Comparison of ENCODE assay signal across 1 cellular context in genomic region chr16:81140930-81141780, GRCh38.
TF ChIP-seq lines count a peak whose summit lies in the region.

No MANE protein-coding gene starts in this region.

TF ChIP-seq in HepG2, 621 proteins besides CTCF, POLR2A, EP300 and RAD21 (continued from another document and continues in another):
- TF ChIP-seq ZGPAT (CRISPR knock-in tag; IDR thresholded peaks at IDR 0.05): peak; percentile 60; the same call in 1 of the 2 replicates
- TF ChIP-seq ZNF777 (CRISPR knock-in tag; IDR thresholded peaks at IDR 0.05): peak; percentile 46; the same call in 1 of the 2 replicates
- peak; percentile 77; the same call in 1 of the 2 replicates for TF ChIP-seq NFAT5 (CRISPR knock-in tag; IDR thresholded peaks at IDR 0.05)
- TF ChIP-seq THAP11 (CRISPR knock-in tag; IDR thresholded peaks at IDR 0.05): 0 out of 2 replicates have a peak, but pooled peaks have one; percentile 29
- no peak for TF ChIP-seq LRRFIP1 (CRISPR knock-in tag; conservative IDR thresholded peaks at IDR 0.05)
- TF ChIP-seq POLR2G (IDR thresholded peaks at IDR 0.05; ENCODE audit: low read depth, low read length): peak; percentile 57; the same call in 1 of the 2 replicates
- no peak for TF ChIP-seq CHD2 (IDR thresholded peaks at IDR 0.05; ENCODE audit: low read depth, low read length)
- TF ChIP-seq ZNF317 (CRISPR knock-in tag; IDR thresholded peaks at IDR 0.05): peak; percentile 57; the same call in 1 of the 2 replicates
- peak; percentile 59; the same call in 1 of the 2 replicates for TF ChIP-seq ZNF563 (CRISPR knock-in tag; IDR thresholded peaks at IDR 0.05)
- no peak for TF ChIP-seq ZSCAN22 (CRISPR knock-in tag; IDR thresholded peaks at IDR 0.05)
- no peak for TF ChIP-seq ZBTB3 (CRISPR knock-in tag; IDR thresholded peaks at IDR 0.05; ENCODE audit: borderline replicate concordance, low read depth)
- no peak for TF ChIP-seq ZUFSP (CRISPR knock-in tag; IDR thresholded peaks at IDR 0.05; ENCODE audit: borderline replicate concordance)
- TF ChIP-seq PRDM10 (CRISPR knock-in tag; IDR thresholded peaks at IDR 0.05; ENCODE audit: low read depth): no peak
- TF ChIP-seq KDM6A (CRISPR knock-in tag; IDR thresholded peaks at IDR 0.05; ENCODE audit: low read depth): no peak
- no peak for TF ChIP-seq SETDB1 (CRISPR knock-in tag; IDR thresholded peaks at IDR 0.05; ENCODE audit: borderline replicate concordance)
- no peak for TF ChIP-seq MEF2D (CRISPR knock-in tag; IDR thresholded peaks at IDR 0.05)
- TF ChIP-seq ZNF276 (CRISPR knock-in tag; IDR thresholded peaks at IDR 0.05; ENCODE audit: low read depth): no peak; the same call in 1 of the 2 replicates
- TF ChIP-seq HOXA9 (CRISPR knock-in tag; IDR thresholded peaks at IDR 0.05; ENCODE audit: borderline replicate concordance): no peak
- TF ChIP-seq ZNF44 (CRISPR knock-in tag; IDR thresholded peaks at IDR 0.05): peak; percentile 84; the same call in 1 of the 2 replicates
- no peak for TF ChIP-seq NCOR1 (IDR thresholded peaks at IDR 0.05; ENCODE audit: borderline replicate concordance, low read length)
- no peak for TF ChIP-seq PCBP1 (IDR thresholded peaks at IDR 0.05; ENCODE audit: borderline replicate concordance, low read depth, low read length)
- no peak for TF ChIP-seq NR2C2 (CRISPR knock-in tag; IDR thresholded peaks at IDR 0.05; ENCODE audit: borderline replicate concordance)
- TF ChIP-seq ZNF501 (CRISPR knock-in tag; IDR thresholded peaks at IDR 0.05): peak; percentile 79; the same call in 1 of the 2 replicates
- no peak for TF ChIP-seq JUNB (CRISPR knock-in tag; IDR thresholded peaks at IDR 0.05; ENCODE audit: borderline replicate concordance)
- peak; percentile 82; the same call in 1 of the 2 replicates for TF ChIP-seq NFKB2 (CRISPR knock-in tag; IDR thresholded peaks at IDR 0.05; ENCODE audit: borderline replicate concordance)
- no peak for TF ChIP-seq ZNF430 (CRISPR knock-in tag; IDR thresholded peaks at IDR 0.05)
- TF ChIP-seq HMGXB4 (CRISPR knock-in tag; IDR thresholded peaks at IDR 0.05; ENCODE audit: borderline replicate concordance in 1 of 2, low read depth in 1 of 2): peak; percentile 70 to 94
- TF ChIP-seq ZNF143 (CRISPR knock-in tag; IDR thresholded peaks at IDR 0.05): 0 out of 2 replicates have a peak, but pooled peaks have one; percentile 20
- TF ChIP-seq CSRNP1 (CRISPR knock-in tag; IDR thresholded peaks at IDR 0.05): no peak
- TF ChIP-seq ATF4 (CRISPR knock-in tag; IDR thresholded peaks at IDR 0.05): no peak
- no peak for TF ChIP-seq HNRNPK (IDR thresholded peaks at IDR 0.05; ENCODE audit: low read depth, low read length, poor library complexity, severe bottlenecking)
